In genomic region chr4:177119021-177119461, GRCh38 we compare ENCODE assay signal across 23 cellular contexts.
A peak's percentile ranks its signal among the peaks of the same experiment; 100 is the strongest.
DNase-seq lines count a peak whose midpoint lies in the region; ATAC-seq, FAIRE-seq and TF ChIP-seq lines count a peak whose summit lies in the region.
"Had no signal": no experiment of that assay in that cellular context is flagged by ENCODE, and none has a peak within 500 bp of the region (broad histone marks: within the 10 kb centered on the region; RNA-seq: fewer than 3 reads in every experiment).

No MANE protein-coding gene starts in this region.

- POLR2A ChIA-PET in activated CD4-positive, alpha-beta memory T cell treated with anti-CD3 and anti-CD28 coated beads, Interleukin-2, amount 10 ng/mL, durations not matched to agents 7 days and 5 days (lab: Charles Lee), result no interaction called here

- ATAC-seq in GM19463 (IDR thresholded peaks at IDR 0.05; ENCODE audit: unreplicated experiment), result no peak
- ATAC-seq: activated T-cell treated with anti-CD3 and anti-CD28 coated beads, Interleukin-2, amount 50 U/mL, for 4 hours; HCT116 had no signal

- no peaks in the 10 kb centered on the region for H3K36me3 ChIP-seq in small intestine (ENCODE audit: control insufficient read depth in 2 of 2, insufficient read depth in 2 of 2, low read length in 2 of 2)
- H3K36me3 ChIP-seq: ascending aorta, esophagus squamous epithelium, heart right ventricle had no signal

- CTCF ChIA-PET in activated CD4-positive, alpha-beta memory T cell treated with anti-CD3 and anti-CD28 coated beads, Interleukin-2, amount 10 ng/mL, durations not matched to agents 7 days and 5 days (lab: Charles Lee), result no interaction called here

- H3K9me3 Mint-ChIP-seq in osteocyte (ENCODE audit: unreplicated experiment), result peaks cover 11% of the 10 kb centered on the region
- H3K9me3 Mint-ChIP-seq in activated T-helper 1 cell treated with anti-CD3 and anti-CD28 coated beads, Interleukin-12 subunit alpha, Interleukin-12 subunit beta, Interleukin-2, Interleukin-4 antibody, amounts not matched to agents 30 ng/mL and 10 ng/mL and 1 ng/mL, durations not matched to agents 14 hours and 24 hours and 36 hours, result no peaks in the 10 kb centered on the region
- H3K9me3 Mint-ChIP-seq in activated CD4-positive, alpha-beta memory T cell treated with anti-CD3 and anti-CD28 coated beads, Interleukin-2, amount 10 ng/mL, durations not matched to agents 7 days and 5 days, result peaks cover 2% of the 10 kb centered on the region

- H3K27ac ChIP-seq in small intestine (ENCODE audit: low read depth in 1 of 2, low read length in 1 of 2), result no peak overlapping the region
- H3K27ac ChIP-seq: ascending aorta, heart right ventricle had no signal

- no peak overlapping the region for H3K4me3 Mint-ChIP-seq in osteocyte (ENCODE audit: unreplicated experiment)
- no peak overlapping the region for H3K4me3 Mint-ChIP-seq in activated T-helper 1 cell treated with anti-CD3 and anti-CD28 coated beads, Interleukin-12 subunit alpha, Interleukin-12 subunit beta, Interleukin-2, Interleukin-4 antibody, amounts not matched to agents 30 ng/mL and 10 ng/mL and 1 ng/mL, durations not matched to agents 14 hours and 24 hours and 36 hours
- no peak overlapping the region for H3K4me3 Mint-ChIP-seq in activated CD4-positive, alpha-beta memory T cell treated with anti-CD3 and anti-CD28 coated beads, Interleukin-2, amount 10 ng/mL, durations not matched to agents 7 days and 5 days
- H3K4me3 Mint-ChIP-seq: activated T-cell treated with anti-CD3 and anti-CD28 coated beads, Interleukin-2, amount 50 U/mL, for 4 hours; CD4-positive, alpha-beta memory T cell had no signal

- no peak for FAIRE-seq in small intestine (lab: Jason Lieb, UNC)
- FAIRE-seq: colon had no signal

- WGBS in small intestine, 3 donors, result 19 to 24% (median 22%) methylated on average over 1 of the region's 1 CpG

- H3K9me3 ChIP-seq in small intestine (ENCODE audit: control insufficient read depth, low read depth), result no peaks in the 10 kb centered on the region
- H3K9me3 ChIP-seq: ascending aorta, esophagus squamous epithelium had no signal

- H3K36me3 Mint-ChIP-seq in osteocyte (ENCODE audit: unreplicated experiment), result no peaks in the 10 kb centered on the region
- H3K36me3 Mint-ChIP-seq in activated T-helper 1 cell treated with anti-CD3 and anti-CD28 coated beads, Interleukin-12 subunit alpha, Interleukin-12 subunit beta, Interleukin-2, Interleukin-4 antibody, amounts not matched to agents 30 ng/mL and 10 ng/mL and 1 ng/mL, durations not matched to agents 14 hours and 24 hours and 36 hours (ENCODE audit: low read depth), result no peaks in the 10 kb centered on the region
- no peaks in the 10 kb centered on the region for H3K36me3 Mint-ChIP-seq in activated CD4-positive, alpha-beta memory T cell treated with anti-CD3 and anti-CD28 coated beads, Interleukin-2, amount 10 ng/mL, durations not matched to agents 7 days and 5 days (ENCODE audit: low read depth)
- H3K36me3 Mint-ChIP-seq: CD4-positive, alpha-beta memory T cell had no signal

- peak overlapping the region; percentile 63 for H3K27ac Mint-ChIP-seq in osteocyte (ENCODE audit: unreplicated experiment)
- H3K27ac Mint-ChIP-seq in activated T-helper 1 cell treated with anti-CD3 and anti-CD28 coated beads, Interleukin-12 subunit alpha, Interleukin-12 subunit beta, Interleukin-2, Interleukin-4 antibody, amounts not matched to agents 30 ng/mL and 10 ng/mL and 1 ng/mL, durations not matched to agents 14 hours and 24 hours and 36 hours, result no peak overlapping the region
- H3K27ac Mint-ChIP-seq in activated CD4-positive, alpha-beta memory T cell treated with anti-CD3 and anti-CD28 coated beads, Interleukin-2, amount 10 ng/mL, durations not matched to agents 7 days and 5 days, result no peak overlapping the region
- H3K27ac Mint-ChIP-seq: CD4-positive, alpha-beta memory T cell had no signal

- H3K27me3 Mint-ChIP-seq in osteocyte (ENCODE audit: unreplicated experiment), result peaks cover 2% of the 10 kb centered on the region
- H3K27me3 Mint-ChIP-seq in activated T-helper 1 cell treated with anti-CD3 and anti-CD28 coated beads, Interleukin-12 subunit alpha, Interleukin-12 subunit beta, Interleukin-2, Interleukin-4 antibody, amounts not matched to agents 30 ng/mL and 10 ng/mL and 1 ng/mL, durations not matched to agents 14 hours and 24 hours and 36 hours (ENCODE audit: insufficient read depth), result no peaks in the 10 kb centered on the region
- H3K27me3 Mint-ChIP-seq in activated CD4-positive, alpha-beta memory T cell treated with anti-CD3 and anti-CD28 coated beads, Interleukin-2, amount 10 ng/mL, durations not matched to agents 7 days and 5 days, result no peaks in the 10 kb centered on the region

- no peaks in the 10 kb centered on the region for H3K27me3 ChIP-seq in small intestine (ENCODE audit: control insufficient read depth in 2 of 2, insufficient read depth in 2 of 2, low read length in 2 of 2)
- H3K27me3 ChIP-seq: ascending aorta, esophagus squamous epithelium, heart right ventricle had no signal

- intact Hi-C loops in activated T-helper 1 cell treated with anti-CD3 and anti-CD28 coated beads, Interleukin-12 subunit alpha, Interleukin-12 subunit beta, Interleukin-2, Interleukin-4 antibody, amounts not matched to agents 30 ng/mL and 10 ng/mL and 1 ng/mL, durations not matched to agents 14 hours and 24 hours and 36 hours (cut with micrococcal nuclease), result no loop called here

- no peaks in the 10 kb centered on the region for H3K4me1 ChIP-seq in small intestine (ENCODE audit: control insufficient read depth in 2 of 2, insufficient read depth in 1 of 2, low read depth in 1 of 2, low read length in 1 of 2)
- H3K4me1 ChIP-seq: ascending aorta, heart right ventricle had no signal

- peak; percentile 48 for DNase-seq in EH (ENCODE audit: low read depth)
- peak; percentile 66 for DNase-seq in NCI-H226
- DNase-seq in fibroblast of mammary gland (ENCODE audit: low read depth), result peak; percentile 68
- no peak for DNase-seq in osteocyte (ENCODE audit: extremely low spot score, unreplicated experiment)
- no peak for DNase-seq in small intestine
- DNase-seq in activated T-helper 1 cell treated with anti-CD3 and anti-CD28 coated beads, Interleukin-12 subunit alpha, Interleukin-12 subunit beta, Interleukin-2, Interleukin-4 antibody, amounts not matched to agents 30 ng/mL and 10 ng/mL and 1 ng/mL, durations not matched to agents 14 hours and 24 hours and 36 hours (ENCODE audit: low spot score), result no peak
- DNase-seq in activated CD4-positive, alpha-beta memory T cell treated with anti-CD3 and anti-CD28 coated beads, Interleukin-2, amount 10 ng/mL, durations not matched to agents 7 days and 5 days, result no peak
- DNase-seq: activated CD4-positive, alpha-beta T cell treated with anti-CD3 and anti-CD28 coated beads for 1 hour; activated CD8-positive, alpha-beta memory T cell treated with anti-CD3 and anti-CD28 coated beads for 24 hours; activated naive CD4-positive, alpha-beta T cell treated with anti-CD3 and anti-CD28 coated beads, Interleukin-2, amount 50 U/mL, for 16 hours; activated T-cell treated with anti-CD3 and anti-CD28 coated beads, Interleukin-2, amount 50 U/mL, for 4 hours; CD4-positive, alpha-beta memory T cell; DMS53; esophagus squamous epithelium; NCI-H1417 treated with DMSO at 0.1 percent for 48 hours; NCI-H526; RPMI8226; stimulated activated CD4-positive, alpha-beta T cell treated with anti-CD3 and anti-CD28 coated beads, Interleukin-12 subunit alpha, Interleukin-12 subunit beta, amount 100 ng/mL, for 4 hours had no signal

- H3K4me3 ChIP-seq in fibroblast of mammary gland (ENCODE audit: control insufficient read depth, low read depth, low read length), result no peak overlapping the region
- no peak overlapping the region for H3K4me3 ChIP-seq in small intestine (ENCODE audit: low read depth in 1 of 2, low read length in 2 of 2)
- H3K4me3 ChIP-seq: ascending aorta, esophagus squamous epithelium, heart right ventricle had no signal

- TF ChIP-seq CTCF in fibroblast of mammary gland (conservative IDR thresholded peaks at IDR 0.05; ENCODE audit: control insufficient read depth, insufficient read depth, low read depth, low read length) (no peak), osteocyte (IDR thresholded peaks at IDR 0.05) (no peak)

- peaks cover 7% of the 10 kb centered on the region for H3K4me1 Mint-ChIP-seq in osteocyte (ENCODE audit: unreplicated experiment)
- no peaks in the 10 kb centered on the region for H3K4me1 Mint-ChIP-seq in activated T-helper 1 cell treated with anti-CD3 and anti-CD28 coated beads, Interleukin-12 subunit alpha, Interleukin-12 subunit beta, Interleukin-2, Interleukin-4 antibody, amounts not matched to agents 30 ng/mL and 10 ng/mL and 1 ng/mL, durations not matched to agents 14 hours and 24 hours and 36 hours (ENCODE audit: low read depth)
- H3K4me1 Mint-ChIP-seq in activated CD4-positive, alpha-beta memory T cell treated with anti-CD3 and anti-CD28 coated beads, Interleukin-2, amount 10 ng/mL, durations not matched to agents 7 days and 5 days, result no peaks in the 10 kb centered on the region
- H3K4me1 Mint-ChIP-seq: CD4-positive, alpha-beta memory T cell had no signal

Comparison
In these comparisons a context has a peak if more than half of its experiments do, and no peak if none do; other contexts are left out.
1. DNase-seq: peak in EH (single experiment), NCI-H226 (single experiment) and fibroblast of mammary gland (single experiment); none in osteocyte (single experiment), small intestine (single experiment), activated T-helper 1 cell treated with anti-CD3 and anti-CD28 coated beads, Interleukin-12 subunit alpha, Interleukin-12 subunit beta, Interleukin-2, Interleukin-4 antibody, amounts not matched to agents 30 ng/mL and 10 ng/mL and 1 ng/mL, durations not matched to agents 14 hours and 24 hours and 36 hours (single experiment) and activated CD4-positive, alpha-beta memory T cell treated with anti-CD3 and anti-CD28 coated beads, Interleukin-2, amount 10 ng/mL, durations not matched to agents 7 days and 5 days (single experiment).